16 cellular contexts compared by ENCODE assay signal in the genomic region with DNA sequence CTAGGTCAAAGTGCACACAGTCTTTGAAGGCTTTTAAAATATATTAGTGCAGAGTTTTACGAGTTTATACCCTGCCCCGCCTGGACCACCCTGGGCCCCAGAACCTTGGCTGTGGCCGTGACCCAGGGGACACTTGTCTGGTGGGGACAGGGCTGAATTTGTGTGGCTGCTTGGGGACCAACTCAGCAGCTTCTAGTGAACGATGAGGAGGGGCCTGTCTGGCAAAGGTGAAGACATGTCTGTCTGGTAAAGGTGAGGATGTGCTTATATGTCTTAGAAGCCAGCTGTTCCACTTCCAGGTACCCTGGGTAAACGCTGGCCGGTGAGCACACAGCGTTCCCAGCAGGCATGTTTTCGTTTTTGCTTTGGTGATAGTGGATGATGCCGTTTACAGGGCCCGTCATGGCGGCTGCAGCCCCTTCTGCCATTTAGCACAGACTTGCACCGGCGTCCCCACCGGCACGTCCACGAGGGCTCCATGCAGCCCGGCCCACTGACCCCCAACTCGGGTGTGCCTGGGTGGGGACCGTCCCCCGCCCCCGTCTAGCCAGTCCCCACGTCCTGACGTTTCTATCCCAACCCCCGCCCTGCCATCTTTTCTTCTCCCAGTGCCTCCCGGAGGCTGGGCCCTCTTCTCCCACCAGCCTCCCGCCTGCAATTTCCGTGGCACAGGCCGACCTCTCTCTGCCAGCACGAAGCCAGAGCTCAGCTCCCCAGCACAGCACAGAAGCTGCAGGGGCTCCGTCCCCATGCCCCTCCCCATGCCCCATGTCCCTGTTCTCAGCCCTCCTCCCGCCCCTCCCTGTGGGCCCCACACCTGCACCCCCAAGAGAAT.
"Had no signal": no experiment of that assay in that cellular context is flagged by ENCODE, and none has a peak within 500 bp of the region (broad histone marks: within the 10 kb centered on the region; RNA-seq: fewer than 3 reads in every experiment).

No MANE protein-coding gene starts in this region.

- H3K27ac ChIP-seq: heart left ventricle, SJSA1, WERI-Rb-1 had no signal

- DNase-seq: activated CD4-positive, alpha-beta T cell treated with anti-CD3 and anti-CD28 coated beads for 4 hours; activated naive CD4-positive, alpha-beta T cell; activated T-cell treated with anti-CD3 and anti-CD28 coated beads, Interleukin-2, amount 50 U/mL, for 48 hours; effector CD4-positive, alpha-beta T cell; stimulated activated CD4-positive, alpha-beta T cell treated with anti-CD3 and anti-CD28 coated beads, Interleukin-1b, Interleukin-23, amount 100 ng/mL, for 48 hours; stimulated activated naive CD4-positive, alpha-beta T cell; T1000 had no signal

- H3K36me3 ChIP-seq: heart left ventricle, SJSA1, WERI-Rb-1 had no signal

- H3K27me3 ChIP-seq: heart left ventricle, SJSA1 had no signal

- ATAC-seq: heart left ventricle, left lobe of liver had no signal

- FAIRE-seq: astrocyte, colon, frontal cortex, islet of Langerhans, urothelium cell line had no signal

- H3K4me3 ChIP-seq: heart left ventricle, SJSA1 had no signal

- H3K4me1 ChIP-seq: heart left ventricle, SJSA1 had no signal
